In genomic region chr1:32795741-32796140, GRCh38 we compare ENCODE assay signal across 7 cellular contexts. TPM values are rescaled to one million over a fixed set of nuclear protein-coding genes. Genes with fewer than 3 reads are reported as not detected.
DNase-seq lines count a peak whose midpoint lies in the region; ATAC-seq and TF ChIP-seq lines count a peak whose summit lies in the region.
"Not testable (repeated sequence)": the region's sequence is repeated elsewhere in the genome, so short reads cannot be mapped to it uniquely, and the experiment has no call there.

No MANE protein-coding gene starts in this region.

- H3K4me2 ChIP-seq in IMR-90 (ENCODE audit: low read depth, low read length), result not testable (repeated sequence)

- not testable (repeated sequence) for H4K5ac ChIP-seq in IMR-90 (ENCODE audit: low read depth, low read length)

- H3K4me1 Mint-ChIP-seq in osteocyte (ENCODE audit: unreplicated experiment), result peaks cover 38% of the 10 kb centered on the region

- not testable (repeated sequence) for H3K14ac ChIP-seq in IMR-90 (replicated peaks; ENCODE audit: low read depth, low read length)

- H2BK5ac ChIP-seq in IMR-90 (ENCODE audit: low read depth, low read length, poor library complexity, severe bottlenecking), result not testable (repeated sequence)

- intact Hi-C loops in IMR-90 (cut with micrococcal nuclease), result not testable (repeated sequence)

- H3K36me3 ChIP-seq in IMR-90 (ENCODE audit: control insufficient read depth, insufficient read depth, low read length), result peaks cover 38% of the 10 kb centered on the region
- peaks cover 95% of the 10 kb centered on the region for H3K36me3 ChIP-seq in RWPE2 (ENCODE audit: low read depth)

- peaks cover 21% of the 10 kb centered on the region; the same call in 1 of the 2 replicates for H3K4me1 ChIP-seq in IMR-90 (ENCODE audit: control insufficient read depth, insufficient read depth, low read length)
- peaks cover 12% of the 10 kb centered on the region for H3K4me1 ChIP-seq in RWPE2 (ENCODE audit: insufficient read depth, poor library complexity, severe bottlenecking)

- not testable (repeated sequence) for H3K27me3 Mint-ChIP-seq in osteocyte (ENCODE audit: unreplicated experiment)

- not testable (repeated sequence) for H2BK15ac ChIP-seq in IMR-90 (ENCODE audit: low read depth, low read length)

- H2AFZ ChIP-seq in IMR-90 (replicated peaks; ENCODE audit: low read length, poor library complexity), result not testable (repeated sequence)

- not testable (repeated sequence) for H3K9me1 ChIP-seq in IMR-90 (ENCODE audit: insufficient read depth, low read length)

- not testable (repeated sequence) for TF ChIP-seq RAD21 in IMR-90 (IDR thresholded peaks at IDR 0.05; ENCODE audit: low read length)

- H3K9me3 ChIP-seq in IMR-90 (ENCODE audit: control insufficient read depth, insufficient read depth, low read length); RWPE2 (ENCODE audit: severe bottlenecking): not testable (repeated sequence)

- WGBS in IMR-90 (ENCODE audit: extremely low coverage in 2 of 2, insufficient read length in 1 of 2), 2 experiments, result no CpG with 5 or more reads among the region's 3 CpGs

- not testable (repeated sequence) for H4K8ac ChIP-seq in IMR-90 (ENCODE audit: low read depth in 2 of 2, low read length in 2 of 2)

- not testable (repeated sequence) for H2BK120ac ChIP-seq in IMR-90 (ENCODE audit: low read depth, low read length)

- ATAC-seq in IMR-90 (ENCODE audit: low read depth), result not testable (repeated sequence)
- peak; percentile 60 for ATAC-seq in RWPE2 (ENCODE audit: low read depth)

- H2AK5ac ChIP-seq in IMR-90 (ENCODE audit: low read depth, low read length), result not testable (repeated sequence)

- H3K36me3 Mint-ChIP-seq in osteocyte (ENCODE audit: unreplicated experiment), result peaks cover 40% of the 10 kb centered on the region

- peaks cover 37% of the 10 kb centered on the region for H4K20me1 ChIP-seq in IMR-90 (ENCODE audit: insufficient read depth, low read length)

- not testable (repeated sequence) for TF ChIP-seq CTCF in IMR-90 (conservative IDR thresholded peaks at IDR 0.05; ENCODE audit: low read depth, low read length); RWPE2 (IDR thresholded peaks at IDR 0.05; ENCODE audit: poor library complexity, severe bottlenecking); astrocyte of the spinal cord (IDR thresholded peaks at IDR 0.05; ENCODE audit: low read depth, low read length); epithelial cell of esophagus (IDR thresholded peaks at IDR 0.05; ENCODE audit: insufficient read depth, low read depth, low read length, missing control alignments); fibroblast of villous mesenchyme (IDR thresholded peaks at IDR 0.05; ENCODE audit: insufficient read depth, low read depth, low read length); osteocyte (IDR thresholded peaks at IDR 0.05)

- in situ Hi-C loops in IMR-90 (cut with MboI; ENCODE audit: low sequenced_read_pairs); astrocyte of the spinal cord (cut with HindIII; ENCODE audit: low sequenced_read_pairs): not testable (repeated sequence)

- DNase-seq in EH (ENCODE audit: low read depth) (peak; percentile 70), IMR-90 (peak; percentile 62), astrocyte of the spinal cord (ENCODE audit: low read depth, low spot score) (peak; percentile 69), epithelial cell of esophagus (ENCODE audit: low read depth) (peak; percentile 38), fibroblast of villous mesenchyme (ENCODE audit: low read depth) (peak; percentile 38)
- DNase-seq in RWPE2 (ENCODE audit: low spot score); osteocyte (ENCODE audit: extremely low spot score, unreplicated experiment): not testable (repeated sequence)

- not testable (repeated sequence) for H3K4ac ChIP-seq in IMR-90 (ENCODE audit: low read depth, low read length)

- not testable (repeated sequence) for H3K27ac ChIP-seq in IMR-90 (ENCODE audit: insufficient read depth, low read length)
- peak overlapping the region; percentile 33 for H3K27ac ChIP-seq in RWPE2 (ENCODE audit: poor library complexity, severe bottlenecking)

- H3K56ac ChIP-seq in IMR-90 (ENCODE audit: extremely low read depth, insufficient read depth, low read length), result not testable (repeated sequence)

- H4K91ac ChIP-seq in IMR-90 (ENCODE audit: insufficient read depth, low read depth, low read length), result not testable (repeated sequence)

- not testable (repeated sequence) for H3K9ac ChIP-seq in IMR-90 (ENCODE audit: low read depth, low read length)

- dilution Hi-C loops in IMR-90 (cut with HindIII; ENCODE audit: low sequenced_read_pairs, unreplicated experiment), result not testable (repeated sequence)

- not testable (repeated sequence) for H3K23ac ChIP-seq in IMR-90 (ENCODE audit: low read depth, low read length)

- H3K4me3 ChIP-seq in IMR-90 (ENCODE audit: insufficient read depth, low read depth, low read length); RWPE2 (ENCODE audit: severe bottlenecking); astrocyte of the spinal cord (ENCODE audit: low read depth, low read length); epithelial cell of esophagus (ENCODE audit: low read length); fibroblast of villous mesenchyme (ENCODE audit: low read depth, low read length): not testable (repeated sequence)

- not testable (repeated sequence) for H2BK20ac ChIP-seq in IMR-90 (ENCODE audit: low read depth, low read length)

- not testable (repeated sequence) for H3K18ac ChIP-seq in IMR-90 (ENCODE audit: low read depth, low read length)

- POLR2A ChIA-PET in IMR-90 (lab: Charles Lee; ENCODE audit: unreplicated experiment), result not testable (repeated sequence)

- not testable (repeated sequence) for TF ChIP-seq POLR2A in IMR-90 (IDR thresholded peaks at IDR 0.05; ENCODE audit: low read depth, low read length)

- CTCF ChIA-PET in IMR-90 (lab: Yijun Ruan, JAX), result interaction anchor here (0.6 to 0.7 kb wide), 2 partner anchors 10 to 240 kb away, joined by 3 read pairs; no protein-coding TSS in a partner anchor

- not testable (repeated sequence) for H2AK9ac ChIP-seq in IMR-90 (replicated peaks; ENCODE audit: low read depth, low read length, poor library complexity)

- peak overlapping the region; percentile 23 for H3K27ac Mint-ChIP-seq in osteocyte (ENCODE audit: unreplicated experiment)

- peaks cover 38 to 69% of the 10 kb centered on the region in 2 experiments for H3K79me1 ChIP-seq in IMR-90 (ENCODE audit: low read depth in 1 of 2, low read length in 2 of 2)

- not testable (repeated sequence) for BruUV-seq in IMR-90 (replicated peaks; lab: Mats Ljungman, UMichigan)

- H3K4me3 Mint-ChIP-seq in osteocyte (ENCODE audit: unreplicated experiment), result not testable (repeated sequence)

- H3K27me3 ChIP-seq in IMR-90 (ENCODE audit: control insufficient read depth, insufficient read depth, low read length); RWPE2 (ENCODE audit: insufficient read depth, poor library complexity, severe bottlenecking): not testable (repeated sequence)

- H3K9me3 Mint-ChIP-seq in osteocyte (ENCODE audit: unreplicated experiment), result not testable (repeated sequence)

RNA-seq across cellular contexts. Expression of gene YARS1, which starts 21.4 kb away (rescaled TPM):
- total RNA-seq in IMR-90 (2012; rRNA removed), result 149 and 166 TPM in 2 replicates
- 62.3 and 100 TPM in 2 replicates for polyA plus RNA-seq in IMR-90 (2012; rRNA removed)
- polyA plus RNA-seq in IMR-90 (2012; cell fraction: cytosol; rRNA removed), result 44.6 and 66.2 TPM in 2 replicates
- polyA plus RNA-seq in IMR-90 (2012; cell fraction: nucleus; rRNA removed; ENCODE audit: low replicate concordance), result 61.1 and 163 TPM in 2 replicates
- 137 and 182 TPM in 2 replicates for total RNA-seq in fibroblast of villous mesenchyme
- 177 and 191 TPM in 2 replicates for total RNA-seq in osteocyte

RNA-seq across cellular contexts. Expression of gene S100PBP, which starts 21.7 kb away (rescaled TPM):
- 20.3 and 25.8 TPM in 2 replicates for total RNA-seq in IMR-90 (2012; rRNA removed)
- 12.6 and 13.9 TPM in 2 replicates for polyA plus RNA-seq in IMR-90 (2012; rRNA removed)
- 2.6 and 4.5 TPM in 2 replicates for polyA plus RNA-seq in IMR-90 (2012; cell fraction: cytosol; rRNA removed)
- 8.9 and 48.4 TPM in 2 replicates for polyA plus RNA-seq in IMR-90 (2012; cell fraction: nucleus; rRNA removed; ENCODE audit: low replicate concordance)
- 32.9 and 46.6 TPM in 2 replicates for total RNA-seq in fibroblast of villous mesenchyme
- 49.8 and 54.4 TPM in 2 replicates for total RNA-seq in osteocyte
